Comparison of ENCODE assay signal across 1 cellular context in the genomic region with DNA sequence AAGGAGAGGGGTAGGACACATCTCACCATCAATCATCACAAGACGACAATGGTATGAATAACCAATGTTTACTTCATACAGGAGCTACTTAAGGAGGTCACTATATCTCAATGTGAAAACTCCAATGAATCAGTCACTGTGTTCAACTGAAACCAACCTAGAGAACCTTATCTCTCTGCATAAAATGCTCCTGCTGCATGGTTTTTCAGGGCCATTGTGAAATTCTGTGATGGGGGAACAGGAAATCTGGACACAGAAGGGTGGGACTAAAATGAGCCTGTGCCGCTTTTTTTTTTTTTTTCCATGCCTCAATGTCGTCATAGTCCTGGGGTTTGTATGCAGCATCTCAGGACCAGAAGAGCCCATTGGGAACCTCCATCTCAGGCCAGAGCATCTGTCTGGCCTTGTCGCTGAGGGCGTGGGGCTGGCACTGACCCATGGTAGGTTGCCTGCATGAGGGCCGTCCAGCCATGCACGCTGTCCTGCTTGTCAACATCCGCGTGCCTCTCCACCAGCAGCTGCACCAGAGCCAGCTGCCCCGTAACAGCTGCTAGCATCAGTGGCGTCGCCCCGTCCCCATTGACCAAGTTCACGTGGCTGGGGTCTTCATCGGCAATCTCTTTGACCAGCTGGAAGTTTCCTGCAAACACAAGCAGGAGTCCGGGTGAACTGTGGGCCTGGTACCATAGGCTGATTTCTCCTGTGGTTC.
A peak's percentile ranks its signal among the peaks of the same experiment; 100 is the strongest.
TF ChIP-seq lines count a peak whose summit lies in the region.

No MANE protein-coding gene starts in this region.

TF ChIP-seq in K562, 482 proteins besides CTCF, POLR2A, EP300 and RAD21:
- TF ChIP-seq POLR2G (IDR thresholded peaks at IDR 0.05; ENCODE audit: low read depth, low read length) (0 out of 2 replicates have a peak, but pooled peaks have one; percentile 25), CREB1 (IDR thresholded peaks at IDR 0.05) (no peak), CREB1 (CRISPR knock-in tag; IDR thresholded peaks at IDR 0.05) (no peak)
